Comparison of ENCODE assay signal across 20 cellular contexts in genomic region chr17:43988301-43988700, GRCh38. TPM values are rescaled to one million over a fixed set of nuclear protein-coding genes. Genes with fewer than 3 reads are reported as not detected.
A peak's percentile ranks its signal among the peaks of the same experiment; 100 is the strongest.
DNase-seq lines count a peak whose midpoint lies in the region; FAIRE-seq and TF ChIP-seq lines count a peak whose summit lies in the region.
"Had no signal": no experiment of that assay in that cellular context is flagged by ENCODE, and none has a peak within 500 bp of the region (broad histone marks: within the 10 kb centered on the region; RNA-seq: fewer than 3 reads in every experiment).

No MANE protein-coding gene starts in this region.

- H3K36me3 Mint-ChIP-seq in glutamatergic neuron (ENCODE audit: unreplicated experiment) (no peaks in the 10 kb centered on the region), MCF 10A (ENCODE audit: insufficient read depth, unreplicated experiment) (no peaks in the 10 kb centered on the region)

- POLR2A ChIA-PET in MCF 10A (lab: Yijun Ruan, JAX) = interaction anchor here (0.6 to 0.7 kb wide), 2 partner anchors 10 to 149 kb away, joined by 3 read pairs; no protein-coding TSS in a partner anchor

- H3K27me3 Mint-ChIP-seq in glutamatergic neuron (ENCODE audit: unreplicated experiment) (peaks cover 5% of the 10 kb centered on the region), MCF 10A (ENCODE audit: insufficient read depth, unreplicated experiment) (peaks cover 24% of the 10 kb centered on the region)

- DNase-seq in DMS79 (lab: John Stamatoyannopoulos, UW) (peak; percentile 58), HTR-8/SVneo (ENCODE audit: insufficient read length, low spot score) (no peak), glutamatergic neuron (no peak), posterior vena cava (ENCODE audit: low spot score) (peak; percentile 42), OCI-M2 (lab: John Stamatoyannopoulos, UW; ENCODE audit: unreplicated experiment) (no peak), MCF 10A (ENCODE audit: unreplicated experiment) (no peak), glomerular visceral epithelial cell (ENCODE audit: extremely low spot score) (no peak)
- DNase-seq: ACHN; C1 segment of cervical spinal cord; Calu3; CD4-positive, alpha-beta T cell; DMS 273 treated with DMSO at 0.1 percent for 48 hours; EL; H7 had no signal

- intact Hi-C loops in posterior vena cava (cut with DNase I) = no loop called here
- intact Hi-C loops in MCF 10A (cut with micrococcal nuclease) = no loop called here

- H3K4me1 Mint-ChIP-seq in glutamatergic neuron (ENCODE audit: low read depth, unreplicated experiment) (peaks cover 15% of the 10 kb centered on the region), MCF 10A (ENCODE audit: insufficient read depth, unreplicated experiment) (no peaks in the 10 kb centered on the region)

- H3K4me3 Mint-ChIP-seq in glutamatergic neuron (ENCODE audit: unreplicated experiment) (peak overlapping the region; percentile 8), MCF 10A (ENCODE audit: unreplicated experiment) (no peak overlapping the region)
- H3K4me3 Mint-ChIP-seq: CD4-positive, alpha-beta T cell; GM23338 had no signal

- TF ChIP-seq CTCF in glutamatergic neuron (IDR thresholded peaks at IDR 0.05; ENCODE audit: partially characterized antibody, unreplicated experiment) (no peak), MCF 10A (IDR thresholded peaks at IDR 0.05; ENCODE audit: unreplicated experiment) (no peak)

- FAIRE-seq in HTR-8/SVneo (lab: Jason Lieb, UNC) = peak; percentile 52
- FAIRE-seq: G401.6, GM12892, HepG2 had no signal

- H3K9me3 Mint-ChIP-seq in glutamatergic neuron (ENCODE audit: unreplicated experiment) = peaks cover 7% of the 10 kb centered on the region
- H3K9me3 Mint-ChIP-seq in MCF 10A (ENCODE audit: unreplicated experiment) = no peaks in the 10 kb centered on the region
- H3K9me3 Mint-ChIP-seq: CD4-positive, alpha-beta T cell; GM23338 had no signal

- H3K27ac Mint-ChIP-seq in glutamatergic neuron (ENCODE audit: unreplicated experiment) (no peak overlapping the region), MCF 10A (ENCODE audit: low read depth, unreplicated experiment) (no peak overlapping the region)
- H3K27ac Mint-ChIP-seq: CD4-positive, alpha-beta T cell; GM23338 had no signal

- CTCF ChIA-PET in MCF 10A (lab: Yijun Ruan, JAX) = interaction anchor here (0.5 to 1.1 kb wide), 3 partner anchors 9 to 319 kb away, joined by 3 read pairs; no protein-coding TSS in a partner anchor

- no TSS peak for BruUV-seq in MCF 10A (replicated peaks; lab: Mats Ljungman, UMichigan)

RNA-seq across cellular contexts. Expression of gene NAGS, which starts 16.1 kb away (rescaled TPM):
- total RNA-seq in glutamatergic neuron (ENCODE audit: unreplicated experiment) (0.49 TPM), posterior vena cava (1 to 10 TPM in 1 of 2 donors, under 1 TPM in 1; 0.86 to 1.2 TPM), MCF 10A (2022) (0.88 and 1.6 TPM in 2 replicates)

RNA-seq across cellular contexts. Expression of gene TMEM101, which starts 26.5 kb away (rescaled TPM):
- total RNA-seq in glutamatergic neuron (ENCODE audit: unreplicated experiment) (22.6 TPM), posterior vena cava (10 to 100 TPM; 12.9 to 14.8 TPM), MCF 10A (2022) (25.6 and 26.1 TPM in 2 replicates)

RNA-seq across cellular contexts. Expression of gene PYY, which starts 34.6 kb away (rescaled TPM):
- total RNA-seq in glutamatergic neuron (ENCODE audit: unreplicated experiment) (not detected), posterior vena cava (not detected), MCF 10A (2022) (not detected in 2 replicates)
- total RNA-seq: A172; Calu3; CD4-positive, alpha-beta T cell; HepG2; HT1080 had no signal

RNA-seq across cellular contexts. Expression of gene PPY, which starts 46.0 kb away (rescaled TPM):
- total RNA-seq in glutamatergic neuron (ENCODE audit: unreplicated experiment) (not detected), posterior vena cava (not detected), MCF 10A (2022) (not detected in 2 replicates)
- total RNA-seq: A172; Calu3; CD4-positive, alpha-beta T cell; GM23338; H7; HepG2; HT1080 had no signal

Comparison
In these comparisons a context has a peak if more than half of its experiments do, and no peak if none do; other contexts are left out.
1. DNase-seq: peak in DMS79 (single experiment) and posterior vena cava (single experiment); none in HTR-8/SVneo (single experiment), glutamatergic neuron (single experiment), OCI-M2 (single experiment), MCF 10A (single experiment) and glomerular visceral epithelial cell (single experiment).